In the genomic region with DNA sequence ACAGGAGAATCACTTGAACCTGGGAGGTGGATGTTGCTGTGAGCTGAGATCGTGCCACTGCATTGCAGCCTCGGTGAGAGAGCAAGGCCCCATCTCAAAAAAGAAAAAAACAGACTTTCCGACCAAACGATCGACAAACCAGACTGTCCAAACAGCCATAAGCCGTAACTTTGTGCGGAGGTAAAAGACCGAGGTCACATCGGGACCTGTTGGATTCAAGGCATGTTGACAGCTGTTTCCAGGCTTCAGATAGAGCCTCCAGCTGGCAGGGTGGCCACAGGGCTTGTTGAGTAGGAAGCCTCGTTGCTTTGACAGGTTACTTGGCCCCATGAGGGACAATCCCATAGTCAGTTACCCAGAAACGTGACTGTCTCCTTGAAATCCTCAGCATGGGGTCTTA, we compare ENCODE assay signal across 20 cellular contexts. TPM values are rescaled to one million over a fixed set of nuclear protein-coding genes. Genes with fewer than 3 reads are reported as not detected.
A peak's percentile ranks its signal among the peaks of the same experiment; 100 is the strongest.
DNase-seq lines count a peak whose midpoint lies in the region; ATAC-seq, FAIRE-seq and TF ChIP-seq lines count a peak whose summit lies in the region.
"Had no signal": no experiment of that assay in that cellular context is flagged by ENCODE, and none has a peak within 500 bp of the region (broad histone marks: within the 10 kb centered on the region; RNA-seq: fewer than 3 reads in every experiment).

No MANE protein-coding gene starts in this region.

- TF ChIP-seq EP300 in transverse colon (IDR thresholded peaks at IDR 0.05; ENCODE audit: low read depth), result no peak

- H3K4me1 ChIP-seq in colonic mucosa (peaks cover 7% of the 10 kb centered on the region), liver (ENCODE audit: control insufficient read depth in 4 of 4, insufficient read depth in 4 of 4, low read length in 3 of 4) (peaks cover 12 to 34% (median 26%) of the 10 kb centered on the region in 4 donors), transverse colon (peaks cover 8 to 38% (median 29%) of the 10 kb centered on the region in 4 donors)

- TF ChIP-seq RAD21 in liver (IDR thresholded peaks at IDR 0.05), result no peak

- no peaks in the 10 kb centered on the region for H3K9me3 ChIP-seq in colonic mucosa
- no peaks in the 10 kb centered on the region for H3K9me3 ChIP-seq in liver (ENCODE audit: control insufficient read depth in 4 of 4, low read length in 3 of 4)
- H3K9me3 ChIP-seq in transverse colon, result no peaks in the 10 kb centered on the region
- H3K9me3 ChIP-seq: vagina had no signal

- H3K9ac ChIP-seq in colonic mucosa (ENCODE audit: low read depth in 2 of 2, low read length in 2 of 2), result peak overlapping the region in 1 of 2 donors; percentile 52
- no peak overlapping the region for H3K9ac ChIP-seq in liver (ENCODE audit: low read depth in 1 of 2, low read length in 2 of 2)

- TF ChIP-seq CTCF in colonic mucosa (IDR thresholded peaks at IDR 0.05) (no peak), liver (IDR thresholded peaks at IDR 0.05; ENCODE audit: low read depth, low read length, missing input control) (no peak), transverse colon (IDR thresholded peaks at IDR 0.05) (no peak), D721Med (IDR thresholded peaks at IDR 0.05; ENCODE audit: insufficient read depth, missing control alignments) (no peak)

- H3K27me3 ChIP-seq in colonic mucosa, result no peaks in the 10 kb centered on the region
- no peaks in the 10 kb centered on the region for H3K27me3 ChIP-seq in liver (ENCODE audit: control insufficient read depth in 4 of 4, insufficient read depth in 4 of 4, low read length in 3 of 4)
- no peaks in the 10 kb centered on the region for H3K27me3 ChIP-seq in transverse colon
- H3K27me3 ChIP-seq: ascending aorta, vagina had no signal

- H3K4me3 ChIP-seq in colonic mucosa (no peak overlapping the region), liver (ENCODE audit: low read depth in 1 of 3, low read length in 3 of 3) (peak overlapping the region in 1 of 3 donors; percentile 41), transverse colon (no peak overlapping the region)
- H3K4me3 ChIP-seq: ascending aorta, vagina had no signal

- no peak for TF ChIP-seq POLR2A in transverse colon (IDR thresholded peaks at IDR 0.05)

- 34% methylated on average over 11 of the region's 11 CpGs for WGBS in liver
- WGBS in transverse colon (ENCODE audit: low coverage in 1 of 2), 2 donors, result 70 to 96% methylated on average over 4 to 11 of the region's 11 CpGs

- FAIRE-seq in D721Med (lab: Jason Lieb, UNC), result no peak
- FAIRE-seq: GM12891 had no signal

- DNase-seq in Right ventricle myocardium inferior (ENCODE audit: missing footprints) (no peak), cardiac septum (ENCODE audit: low spot score) (no peak), colonic mucosa (no peak), transverse colon (no peak), D721Med (ENCODE audit: insufficient read length, low spot score) (no peak)
- DNase-seq: activated B cell treated with CpG ODN at 0.5 μM for 24 hours; activated CD4-positive, alpha-beta memory T cell treated with anti-CD3 and anti-CD28 coated beads, Interleukin-2, amount 10 ng/mL, durations not matched to agents 7 days and 5 days; activated naive CD4-positive, alpha-beta T cell treated with anti-CD3 and anti-CD28 coated beads for 36 hours; activated T-cell treated with anti-CD3 and anti-CD28 coated beads, Interleukin-2, amount 50 U/mL, for 24 hours; H7; MV-4-11; posterior cingulate gyrus; stimulated activated CD4-positive, alpha-beta T cell treated with anti-CD3 and anti-CD28 coated beads, Interleukin-4, amount 100 ng/mL, for 4 hours; T-helper 17 cell had no signal

- intact Hi-C loops in Right ventricle myocardium inferior (cut with DNase I) (no loop called here), cardiac septum (cut with DNase I) (no loop called here), colonic mucosa (cut with DNase I) (no loop called here), transverse colon (cut with DNase I; ENCODE audit: low total_unique reads) (no loop called here)

- in situ Hi-C loops in transverse colon (cut with MboI; ENCODE audit: low pct_ligation_motif_present in 1 of 4, low pct_unique_long_range_greater_than_20kb in 1 of 4, low sequenced_read_pairs in 3 of 4), result no loop called here

- H3K36me3 ChIP-seq in colonic mucosa, result no peaks in the 10 kb centered on the region
- peaks cover 0 to 4% (median 2%) of the 10 kb centered on the region in 4 donors for H3K36me3 ChIP-seq in liver (ENCODE audit: control insufficient read depth in 4 of 4, insufficient read depth in 3 of 4, low read depth in 1 of 4, low read length in 3 of 4)
- peaks cover 0 to 8% (median 3%) of the 10 kb centered on the region in 4 donors for H3K36me3 ChIP-seq in transverse colon

- ATAC-seq in Right ventricle myocardium inferior (peak; percentile 80), HG03442 (IDR thresholded peaks at IDR 0.05; ENCODE audit: unreplicated experiment) (no peak), GM19467 (IDR thresholded peaks at IDR 0.05; ENCODE audit: unreplicated experiment) (no peak)
- ATAC-seq: T-helper 17 cell had no signal

- H3K27ac ChIP-seq in colonic mucosa (peak overlapping the region; percentile 41), liver (ENCODE audit: low read depth in 1 of 2, low read length in 2 of 2) (peak overlapping the region; percentile 42 to 51), transverse colon (peak overlapping the region; percentile 79 to 83 (median 82))
- H3K27ac ChIP-seq: ascending aorta, vagina had no signal

TF ChIP-seq in liver, 16 proteins besides CTCF, POLR2A, EP300 and RAD21:
- peak; percentile 39 to 66 for TF ChIP-seq HNF4A (conservative IDR thresholded peaks at IDR 0.05)
- TF ChIP-seq, protein P1, sequence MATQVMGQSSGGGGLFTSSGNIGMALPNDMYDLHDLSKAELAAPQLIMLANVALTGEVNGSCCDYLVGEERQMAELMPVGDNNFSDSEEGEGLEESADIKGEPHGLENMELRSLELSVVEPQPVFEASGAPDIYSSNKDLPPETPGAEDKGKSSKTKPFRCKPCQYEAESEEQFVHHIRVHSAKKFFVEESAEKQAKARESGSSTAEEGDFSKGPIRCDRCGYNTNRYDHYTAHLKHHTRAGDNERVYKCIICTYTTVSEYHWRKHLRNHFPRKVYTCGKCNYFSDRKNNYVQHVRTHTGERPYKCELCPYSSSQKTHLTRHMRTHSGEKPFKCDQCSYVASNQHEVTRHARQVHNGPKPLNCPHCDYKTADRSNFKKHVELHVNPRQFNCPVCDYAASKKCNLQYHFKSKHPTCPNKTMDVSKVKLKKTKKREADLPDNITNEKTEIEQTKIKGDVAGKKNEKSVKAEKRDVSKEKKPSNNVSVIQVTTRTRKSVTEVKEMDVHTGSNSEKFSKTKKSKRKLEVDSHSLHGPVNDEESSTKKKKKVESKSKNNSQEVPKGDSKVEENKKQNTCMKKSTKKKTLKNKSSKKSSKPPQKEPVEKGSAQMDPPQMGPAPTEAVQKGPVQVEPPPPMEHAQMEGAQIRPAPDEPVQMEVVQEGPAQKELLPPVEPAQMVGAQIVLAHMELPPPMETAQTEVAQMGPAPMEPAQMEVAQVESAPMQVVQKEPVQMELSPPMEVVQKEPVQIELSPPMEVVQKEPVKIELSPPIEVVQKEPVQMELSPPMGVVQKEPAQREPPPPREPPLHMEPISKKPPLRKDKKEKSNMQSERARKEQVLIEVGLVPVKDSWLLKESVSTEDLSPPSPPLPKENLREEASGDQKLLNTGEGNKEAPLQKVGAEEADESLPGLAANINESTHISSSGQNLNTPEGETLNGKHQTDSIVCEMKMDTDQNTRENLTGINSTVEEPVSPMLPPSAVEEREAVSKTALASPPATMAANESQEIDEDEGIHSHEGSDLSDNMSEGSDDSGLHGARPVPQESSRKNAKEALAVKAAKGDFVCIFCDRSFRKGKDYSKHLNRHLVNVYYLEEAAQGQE (IDR thresholded peaks at IDR 0.05), result peak; percentile 9
- TF ChIP-seq TAF1 (conservative IDR thresholded peaks at IDR 0.05), result no peak
- peak; percentile 62 for TF ChIP-seq YY1 (IDR thresholded peaks at IDR 0.05)
- peak; percentile 40 for TF ChIP-seq SP1 (IDR thresholded peaks at IDR 0.05)
- peak; percentile 66 to 67 for TF ChIP-seq RXRA (IDR thresholded peaks at IDR 0.05)

RNA-seq across cellular contexts. Expression of a gene that starts 22.2 kb away (rescaled TPM):
- total RNA-seq in Right ventricle myocardium inferior, result 70.5 TPM
- total RNA-seq in cardiac septum, result 78.8 TPM
- total RNA-seq in colonic mucosa, result 10 to 100 TPM; 59.8 to 74.8 TPM
- total RNA-seq in liver, result 10 to 100 TPM; 47.5 to 78.8 TPM
- polyA plus RNA-seq in liver, result 10 to 100 TPM; 31.2 to 35.1 TPM
- total RNA-seq in transverse colon, result 10 to 100 TPM; 52.0 to 88.1 (median 74.7) TPM
